Comparison of ENCODE assay signal across 8 cellular contexts in genomic region chr12:121805171-121805687, GRCh38. TPM values are rescaled to one million over a fixed set of nuclear protein-coding genes. Genes with fewer than 3 reads are reported as not detected.
A peak's percentile ranks its signal among the peaks of the same experiment; 100 is the strongest.
DNase-seq lines count a peak whose midpoint lies in the region; ATAC-seq and TF ChIP-seq lines count a peak whose summit lies in the region.

No MANE protein-coding gene starts in this region.

- H3K4me1 ChIP-seq in SJCRH30: peaks cover 11% of the 10 kb centered on the region

- H4K20me1 ChIP-seq in neural cell (ENCODE audit: insufficient read depth): peaks cover 18% of the 10 kb centered on the region

- H3K9me3 ChIP-seq in SJCRH30 (replicated peaks) (no peaks in the 10 kb centered on the region), neural cell (ENCODE audit: low read length) (no peaks in the 10 kb centered on the region)

- TF ChIP-seq CTCF in neural cell (IDR thresholded peaks at IDR 0.05; ENCODE audit: poor library complexity, severe bottlenecking): no peak

- H3K4me3 ChIP-seq in SJCRH30: peak overlapping the region; percentile 74
- H3K4me3 ChIP-seq in neural cell (ENCODE audit: low read length): peak overlapping the region; percentile 92

- H3K27me3 ChIP-seq in SJCRH30 (no peaks in the 10 kb centered on the region), neural cell (ENCODE audit: insufficient read depth, low read depth, low read length) (no peaks in the 10 kb centered on the region)

- peak overlapping the region; percentile 55 for H3K4me2 ChIP-seq in neural cell (ENCODE audit: low read length)

- peaks cover 77% of the 10 kb centered on the region for H3K79me2 ChIP-seq in neural cell (replicated peaks; ENCODE audit: insufficient read depth, low read length)

- no peak for TF ChIP-seq EP300 in neural cell (conservative IDR thresholded peaks at IDR 0.05; ENCODE audit: poor library complexity, severe bottlenecking)

- H2AFZ ChIP-seq in neural cell (ENCODE audit: low read depth, low read length): no peak overlapping the region

- peaks cover 13% of the 10 kb centered on the region for H3F3A ChIP-seq in neural cell (ENCODE audit: insufficient read depth, low read length, poor library complexity, severe bottlenecking)

- DNase-seq in NCI-H1417 (lab: John Stamatoyannopoulos, UW) (peak; percentile 22 to 70 (median 59)), NCI-H1417 treated with DMSO at 0.1 percent for 48 hours (lab: John Stamatoyannopoulos, UW) (no peak), SJCRH30 (peak in 1 of 2 experiments; percentile 51), epidermal melanocyte (ENCODE audit: insufficient read length, low spot score) (peak; percentile 17), occipital lobe (lab: John Stamatoyannopoulos, UW) (no peak)
- no peak for DNase-seq in stimulated activated CD4-positive, alpha-beta T cell treated with anti-CD3 and anti-CD28 coated beads, Interleukin-2, amount 100 ng/mL, for 24 hours

- no peaks in the 10 kb centered on the region for H3K9me2 ChIP-seq in neural cell (ENCODE audit: insufficient read depth, low read length)

- ATAC-seq in HG03571 (IDR thresholded peaks at IDR 0.05; ENCODE audit: unreplicated experiment): no peak

- H3K27ac ChIP-seq in SJCRH30: peak overlapping the region; percentile 45
- peak overlapping the region; percentile 20 for H3K27ac ChIP-seq in neural cell (ENCODE audit: low read length)

- H3K36me3 ChIP-seq in SJCRH30 (peaks cover 7% of the 10 kb centered on the region; the same call in 1 of the 2 replicates), neural cell (ENCODE audit: insufficient read depth, low read length) (no peaks in the 10 kb centered on the region)

- no peak for TF ChIP-seq RAD21 in neural cell (conservative IDR thresholded peaks at IDR 0.05)

- H3K9ac ChIP-seq in neural cell (ENCODE audit: low read length): peak overlapping the region; percentile 99

TF ChIP-seq in neural cell, 6 proteins besides CTCF, POLR2A, EP300 and RAD21:
- TF ChIP-seq POLR2AphosphoS5 (IDR thresholded peaks at IDR 0.05): no peak
- no peak for TF ChIP-seq MXI1 (conservative IDR thresholded peaks at IDR 0.05; ENCODE audit: poor library complexity, severe bottlenecking)
- no peak for TF ChIP-seq TAF1 (IDR thresholded peaks at IDR 0.05; ENCODE audit: low read depth)
- TF ChIP-seq SMC3 (conservative IDR thresholded peaks at IDR 0.05; ENCODE audit: poor library complexity): no peak
- no peak for TF ChIP-seq REST (IDR thresholded peaks at IDR 0.05; ENCODE audit: borderline replicate concordance)
- no peak for TF ChIP-seq EZH2 (IDR thresholded peaks at IDR 0.05; ENCODE audit: borderline replicate concordance, insufficient read depth, low read length, poor library complexity, severe bottlenecking)

RNA-seq across cellular contexts. Expression of gene SETD1B, which starts 1.4 kb away (rescaled TPM):
- 3.2 and 3.8 TPM in 2 replicates for total RNA-seq in SJCRH30 (2014; rRNA removed; shearing (Covaris generic))
- polyA plus RNA-seq in neural cell: 2.6 and 3.2 TPM in 2 replicates
- 5.4 and 8.1 TPM in 2 replicates for polyA minus RNA-seq in neural cell
- 2.3 TPM for total RNA-seq in occipital lobe

RNA-seq across cellular contexts. Expression of gene RHOF, which starts 11.7 kb away (rescaled TPM):
- 2.8 and 5.2 TPM in 2 replicates for total RNA-seq in SJCRH30 (2014; rRNA removed; shearing (Covaris generic))
- polyA plus RNA-seq in neural cell: 9.4 and 14.7 TPM in 2 replicates
- polyA minus RNA-seq in neural cell: 29.0 and 31.6 TPM in 2 replicates
- 14.5 TPM for total RNA-seq in occipital lobe

RNA-seq across cellular contexts. Expression of gene HPD, which starts 53.4 kb away (rescaled TPM):
- total RNA-seq in SJCRH30 (2014; rRNA removed; shearing (Covaris generic)): not detected in 2 replicates
- not detected in 2 replicates for polyA plus RNA-seq in neural cell
- polyA minus RNA-seq in neural cell: not detected in 2 replicates
- not detected for total RNA-seq in occipital lobe

Comparison
In these comparisons a context has a peak if more than half of its experiments do, and no peak if none do; other contexts are left out.
1. DNase-seq: peak in NCI-H1417 (3 of 3) and epidermal melanocyte (single experiment); none in NCI-H1417 treated with DMSO at 0.1 percent for 48 hours (single experiment), occipital lobe (single experiment) and stimulated activated CD4-positive, alpha-beta T cell treated with anti-CD3 and anti-CD28 coated beads, Interleukin-2, amount 100 ng/mL, for 24 hours (0 of 2).